In the genomic region with DNA sequence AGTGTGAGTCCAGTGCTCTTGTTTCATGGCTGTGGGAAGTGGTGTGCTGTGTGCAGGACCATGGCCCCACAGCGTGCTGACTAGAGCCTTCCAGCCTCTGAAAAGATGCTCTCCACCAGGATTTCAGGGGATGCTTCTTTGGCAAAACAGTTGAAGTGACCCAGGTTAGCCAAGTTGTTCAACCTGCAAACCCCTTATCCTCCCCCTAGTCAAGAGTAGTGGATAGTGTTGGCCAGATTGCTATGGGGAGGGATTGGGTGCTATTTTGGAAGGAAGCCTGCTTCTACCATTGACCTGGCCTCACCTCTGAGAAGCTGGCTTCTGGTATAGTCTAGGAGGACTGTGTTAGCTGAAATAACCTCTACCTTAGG, we compare ENCODE assay signal across 11 cellular contexts. TPM values are rescaled to one million over a fixed set of nuclear protein-coding genes. Genes with fewer than 3 reads are reported as not detected.
DNase-seq lines count a peak whose midpoint lies in the region; ATAC-seq and TF ChIP-seq lines count a peak whose summit lies in the region.
"Had no signal": no experiment of that assay in that cellular context is flagged by ENCODE, and none has a peak within 500 bp of the region (broad histone marks: within the 10 kb centered on the region; RNA-seq: fewer than 3 reads in every experiment).

No MANE protein-coding gene starts in this region.

- no peaks in the 10 kb centered on the region for H3K27me3 Mint-ChIP-seq in activated CD4-positive, alpha-beta T cell treated with anti-CD3 and anti-CD28 coated beads for 36 hours

- peaks cover 2 to 25% of the 10 kb centered on the region in 2 donors for H3K4me1 ChIP-seq in ascending aorta
- H3K4me1 ChIP-seq in hepatocyte (ENCODE audit: insufficient read depth): peaks cover 5% of the 10 kb centered on the region
- peaks cover 25% of the 10 kb centered on the region for H3K4me1 ChIP-seq in testis

- TF ChIP-seq CTCF in ascending aorta (IDR thresholded peaks at IDR 0.05) (no peak), hepatocyte (IDR thresholded peaks at IDR 0.05; ENCODE audit: poor library complexity) (no peak), testis (IDR thresholded peaks at IDR 0.05) (no peak)

- H3K4me3 Mint-ChIP-seq in activated CD4-positive, alpha-beta T cell treated with anti-CD3 and anti-CD28 coated beads for 36 hours: peak overlapping the region; percentile 64

- no peak overlapping the region for H2AFZ ChIP-seq in hepatocyte
- H2AFZ ChIP-seq: parathyroid adenoma had no signal

- no peaks in the 10 kb centered on the region for H4K20me1 ChIP-seq in hepatocyte (ENCODE audit: insufficient read depth, poor library complexity, severe bottlenecking)

- intact Hi-C loops in activated CD4-positive, alpha-beta T cell treated with anti-CD3 and anti-CD28 coated beads for 36 hours (cut with DNase I, micrococcal nuclease): loop anchor here (5.0 to 10.0 kb wide), 3 partner anchors 40 to 560 kb away; a partner anchor contains a TSS
- intact Hi-C loops in ascending aorta (cut with DNase I) (loop anchor here (10.0 kb wide), 1 partner anchor 57 kb away; no protein-coding TSS in a partner anchor), testis (cut with DNase I; ENCODE audit: low total_unique reads) (loop anchor here (10.0 kb wide), 1 partner anchor 123 kb away; no protein-coding TSS in a partner anchor)

- peak overlapping the region; percentile 97 for H3K4me2 ChIP-seq in hepatocyte

- H3K27ac ChIP-seq in ascending aorta (peak overlapping the region; percentile 92 to 93), hepatocyte (peak overlapping the region; percentile 77), testis (peak overlapping the region; percentile 95 to 97)
- H3K27ac ChIP-seq: parathyroid adenoma had no signal

- WGBS in hepatocyte (ENCODE audit: low lambda C conversion rate, missing lambda C conversion rate): 100% methylated on average over 1 of the region's 1 CpG
- WGBS in testis, 2 donors: 17 to 33% methylated on average over 1 of the region's 1 CpG

- no peaks in the 10 kb centered on the region for H3K9me3 Mint-ChIP-seq in activated CD4-positive, alpha-beta T cell treated with anti-CD3 and anti-CD28 coated beads for 36 hours (ENCODE audit: low read depth)

- H3K36me3 ChIP-seq in ascending aorta (peaks cover 0 to 15% of the 10 kb centered on the region in 2 donors), hepatocyte (replicated peaks; ENCODE audit: insufficient read depth, low read depth) (no peaks in the 10 kb centered on the region), testis (ENCODE audit: low read depth, missing control alignments) (no peaks in the 10 kb centered on the region)

- H3K9me3 ChIP-seq in ascending aorta (no peaks in the 10 kb centered on the region), hepatocyte (ENCODE audit: low read depth) (no peaks in the 10 kb centered on the region), testis (no peaks in the 10 kb centered on the region)

- H3K27me3 ChIP-seq in ascending aorta (no peaks in the 10 kb centered on the region), hepatocyte (no peaks in the 10 kb centered on the region), testis (no peaks in the 10 kb centered on the region)

- peaks cover 3% of the 10 kb centered on the region for H3K36me3 Mint-ChIP-seq in activated CD4-positive, alpha-beta T cell treated with anti-CD3 and anti-CD28 coated beads for 36 hours (ENCODE audit: low read depth)

- H3K27ac Mint-ChIP-seq in activated CD4-positive, alpha-beta T cell treated with anti-CD3 and anti-CD28 coated beads for 36 hours: no peak overlapping the region

- POLR2A ChIA-PET in activated CD4-positive, alpha-beta T cell treated with anti-CD3 and anti-CD28 coated beads for 36 hours (lab: Charles Lee): no interaction called here

- CTCF ChIA-PET in activated CD4-positive, alpha-beta T cell treated with anti-CD3 and anti-CD28 coated beads for 36 hours (lab: Charles Lee): interaction anchor here (1.4 kb wide), 2 partner anchors 11 to 20 kb away, joined by 5 read pairs; no protein-coding TSS in a partner anchor

- H3K4me3 ChIP-seq in ascending aorta (peak overlapping the region; percentile 89 to 91), hepatocyte (no peak overlapping the region), testis (peak overlapping the region; percentile 90 to 95)

- TF ChIP-seq POLR2A in testis (IDR thresholded peaks at IDR 0.05): no peak

- peaks cover 45% of the 10 kb centered on the region for H3K4me1 Mint-ChIP-seq in activated CD4-positive, alpha-beta T cell treated with anti-CD3 and anti-CD28 coated beads for 36 hours

- H3K79me2 ChIP-seq in hepatocyte: peaks cover 48% of the 10 kb centered on the region
- H3K79me2 ChIP-seq: parathyroid adenoma had no signal

- ATAC-seq in activated CD4-positive, alpha-beta T cell treated with anti-CD3 and anti-CD28 coated beads for 36 hours: no peak
- ATAC-seq in GM21423 (IDR thresholded peaks at IDR 0.05; ENCODE audit: unreplicated experiment): no peak
- ATAC-seq: activated CD4-positive, CD25-positive, alpha-beta regulatory T cell treated with anti-CD3 and anti-CD28 coated beads, Interleukin-2, amount 50 U/mL, for 24 hours had no signal

- DNase-seq in activated CD4-positive, alpha-beta T cell treated with anti-CD3 and anti-CD28 coated beads for 36 hours: no peak
- no peak for DNase-seq in activated CD4-positive, alpha-beta T cell treated with anti-CD3 and anti-CD28 coated beads, Interleukin-2, amount 50 U/mL, for 48 hours
- DNase-seq in ascending aorta (ENCODE audit: low spot score in 2 of 2) (no peak), hepatocyte (ENCODE audit: low spot score) (no peak), testis (peak; percentile 49), NCI-H510A (lab: John Stamatoyannopoulos, UW) (no peak), T-helper 9 cell (no peak)
- DNase-seq: NCI-H2029 had no signal

- H3K9me2 ChIP-seq in hepatocyte (replicated peaks; ENCODE audit: insufficient read depth): no peaks in the 10 kb centered on the region

RNA-seq across cellular contexts. Expression of a gene that starts 1.7 kb away (rescaled TPM):
- 100 to 1,000 TPM; 186 to 207 TPM for total RNA-seq in activated CD4-positive, alpha-beta T cell treated with anti-CD3 and anti-CD28 coated beads for 36 hours
- total RNA-seq in ascending aorta (237 TPM), hepatocyte (55.6 and 56.0 TPM in 2 replicates), testis (100 to 1,000 TPM; 401 to 461 TPM)
- polyA plus RNA-seq in hepatocyte (36.8 and 55.8 TPM in 2 replicates), testis (ENCODE audit: insufficient read depth, low read depth, low replicate concordance) (224 TPM)
